Comparison of ENCODE assay signal across 1 cellular context in genomic region chr14:22382955-22383354, GRCh38.
TF ChIP-seq lines count a peak whose summit lies in the region.

No MANE protein-coding gene starts in this region.

TF ChIP-seq in GM23338, 12 proteins besides CTCF, POLR2A, EP300 and RAD21 (continued from another document):
- TF ChIP-seq REST (IDR thresholded peaks at IDR 0.05; ENCODE audit: unreplicated experiment) (no peak), ZNF462 (CRISPR knock-in tag; IDR thresholded peaks at IDR 0.05) (no peak), ZNF114 (CRISPR knock-in tag; IDR thresholded peaks at IDR 0.05) (no peak), STAT1 (IDR thresholded peaks at IDR 0.05; ENCODE audit: unreplicated experiment) (no peak), EZH2phosphoT487 (IDR thresholded peaks at IDR 0.05; ENCODE audit: unreplicated experiment) (no peak), JUNB (IDR thresholded peaks at IDR 0.05; ENCODE audit: unreplicated experiment) (no peak)
